18 cellular contexts compared by ENCODE assay signal in genomic region chr6:25959890-25960531, GRCh38. TPM values are rescaled to one million over a fixed set of nuclear protein-coding genes. Genes with fewer than 3 reads are reported as not detected.
DNase-seq lines count a peak whose midpoint lies in the region; TF ChIP-seq lines count a peak whose summit lies in the region.
"Had no signal": no experiment of that assay in that cellular context is flagged by ENCODE, and none has a peak within 500 bp of the region (broad histone marks: within the 10 kb centered on the region; RNA-seq: fewer than 3 reads in every experiment).

No MANE protein-coding gene starts in this region.

- H3K9me3 ChIP-seq in BLaER1, result peaks cover 39% of the 10 kb centered on the region
- H3K9me3 ChIP-seq in ovary, result no peaks in the 10 kb centered on the region
- H3K9me3 ChIP-seq: gastroesophageal sphincter, SJSA1 had no signal

- H3K27me3 ChIP-seq in BLaER1 (no peaks in the 10 kb centered on the region), ovary (no peaks in the 10 kb centered on the region)
- H3K27me3 ChIP-seq: SJSA1, tibial artery had no signal

- peak overlapping the region; percentile 43; the same call in 1 of the 2 replicates for H3K9ac ChIP-seq in BLaER1

- no peak for TF ChIP-seq POLR2A in ovary (IDR thresholded peaks at IDR 0.05)

- peaks cover 65% of the 10 kb centered on the region for H3K4me1 Mint-ChIP-seq in activated naive CD8-positive, alpha-beta T cell (ENCODE audit: low read depth)

- H3K4me3 Mint-ChIP-seq in activated naive CD8-positive, alpha-beta T cell, result peak overlapping the region; percentile 21
- H3K4me3 Mint-ChIP-seq: dendritic cell treated with granulocyte-macrophage colony-stimulating factor and Interleukin-4, amounts not matched to agents 40 ng/mL and 50 ng/mL, for 4 days; WTC11 had no signal

- TF ChIP-seq CTCF in GM12865 (IDR thresholded peaks at IDR 0.05; ENCODE audit: insufficient read depth, low read depth, low read length, missing control alignments), result no peak
- no peak for TF ChIP-seq CTCF in ovary (IDR thresholded peaks at IDR 0.05)

- no peak for TF ChIP-seq EP300 in ovary (IDR thresholded peaks at IDR 0.05)

- H3K4me3 ChIP-seq in BLaER1 (peak overlapping the region; percentile 62), GM12865 (ENCODE audit: low read depth, low read length) (no peak overlapping the region; the same call in 1 of the 2 replicates), ovary (no peak overlapping the region)
- H3K4me3 ChIP-seq: gastroesophageal sphincter, SJSA1, skin epidermis, tibial artery had no signal

- WGBS in ovary, 3 donors, result 66 to 74% (median 68%) methylated on average over 2 of the region's 2 CpGs

- H3K4me1 ChIP-seq in BLaER1, result peaks cover 49% of the 10 kb centered on the region
- peaks cover 4% of the 10 kb centered on the region for H3K4me1 ChIP-seq in ovary (ENCODE audit: insufficient read depth)

- peak overlapping the region; percentile 98 for H3K27ac Mint-ChIP-seq in activated naive CD8-positive, alpha-beta T cell
- H3K27ac Mint-ChIP-seq: dendritic cell treated with granulocyte-macrophage colony-stimulating factor and Interleukin-4, amounts not matched to agents 40 ng/mL and 50 ng/mL, for 4 days; WTC11 had no signal

- peak overlapping the region; percentile 97 for H3K27ac ChIP-seq in BLaER1
- no peak overlapping the region for H3K27ac ChIP-seq in ovary
- H3K27ac ChIP-seq: gastroesophageal sphincter, SJSA1 had no signal

- H3K36me3 Mint-ChIP-seq in activated naive CD8-positive, alpha-beta T cell, result peaks cover 4% of the 10 kb centered on the region

- H3K36me3 ChIP-seq in BLaER1 (peaks cover 6% of the 10 kb centered on the region), ovary (no peaks in the 10 kb centered on the region)

- intact Hi-C loops in ovary (cut with DNase I), result no loop called here

- peaks cover 9% of the 10 kb centered on the region for H4K20me1 ChIP-seq in BLaER1

- H3K9me3 Mint-ChIP-seq in activated naive CD8-positive, alpha-beta T cell (ENCODE audit: low read depth), result peaks cover 5% of the 10 kb centered on the region
- H3K9me3 Mint-ChIP-seq: dendritic cell treated with granulocyte-macrophage colony-stimulating factor and Interleukin-4, amounts not matched to agents 40 ng/mL and 50 ng/mL, for 4 days had no signal

- peak; percentile 36 for DNase-seq in GM12865 (ENCODE audit: low read depth)
- peak; percentile 72 for DNase-seq in iris pigment epithelial cell (ENCODE audit: low read depth)
- no peak for DNase-seq in NCI-H2081 (lab: John Stamatoyannopoulos, UW)
- DNase-seq in HK-2 (ENCODE audit: unreplicated experiment), result no peak
- DNase-seq in ovary, result no peak
- no peak for DNase-seq in SKM-1 treated with dmso at 0.1 percent for 144 hours (lab: John Stamatoyannopoulos, UW; ENCODE audit: unreplicated experiment)
- DNase-seq: COR-L47, islet precursor cell, NCI-H1694, NCI-H82, tibial artery had no signal

- peak overlapping the region; percentile 92 for H3K4me2 ChIP-seq in BLaER1

- H3K27me3 Mint-ChIP-seq in activated naive CD8-positive, alpha-beta T cell, result no peaks in the 10 kb centered on the region
- H3K27me3 Mint-ChIP-seq: dendritic cell treated with granulocyte-macrophage colony-stimulating factor and Interleukin-4, amounts not matched to agents 40 ng/mL and 50 ng/mL, for 4 days had no signal

RNA-seq across cellular contexts. Expression of gene TRIM38, which starts 2.6 kb away (rescaled TPM):
- total RNA-seq in ovary, result 1 to 10 TPM; 4.6 to 8.3 (median 6.4) TPM
- 10 to 100 TPM in 1 of 2 donors, 1 to 10 TPM in 1; 3.8 to 10.3 TPM for polyA plus RNA-seq in ovary

RNA-seq across cellular contexts. Expression of gene SLC17A2, which starts 29.5 kb away (rescaled TPM):
- not detected for total RNA-seq in ovary
- polyA plus RNA-seq in ovary, result not detected
- total RNA-seq: gastroesophageal sphincter, SJSA1, WTC11 had no signal

Comparison
In these comparisons a context has a peak if more than half of its experiments do, and no peak if none do; other contexts are left out.
1. DNase-seq: peak in GM12865 (single experiment) and iris pigment epithelial cell (single experiment); none in NCI-H2081 (0 of 2), HK-2 (single experiment), ovary (0 of 5) and SKM-1 treated with dmso at 0.1 percent for 144 hours (single experiment).